14 cellular contexts compared by ENCODE assay signal in genomic region chrY:17430570-17431166, GRCh38.
A peak's percentile ranks its signal among the peaks of the same experiment; 100 is the strongest.
DNase-seq lines count a peak whose midpoint lies in the region; TF ChIP-seq lines count a peak whose summit lies in the region.
"Had no signal": no experiment of that assay in that cellular context is flagged by ENCODE, and none has a peak within 500 bp of the region (broad histone marks: within the 10 kb centered on the region; RNA-seq: fewer than 3 reads in every experiment).

No MANE protein-coding gene starts in this region.

- no peak overlapping the region for H3K27ac Mint-ChIP-seq in activated CD4-positive, alpha-beta T cell treated with anti-CD3 and anti-CD28 coated beads, Interleukin-2, amount 10 ng/mL, durations not matched to agents 24 days and 14 days
- no peak overlapping the region for H3K27ac Mint-ChIP-seq in endothelial cell (ENCODE audit: unreplicated experiment)
- H3K27ac Mint-ChIP-seq: endodermal cell; stimulated activated naive CD8-positive, alpha-beta T cell treated with anti-CD3 and anti-CD28 coated beads, Interleukin-15, Interleukin-2, amounts not matched to agents 100 ng/mL and 50 ng/mL, for 24 hours had no signal

- peak; percentile 51 for DNase-seq in activated CD4-positive, alpha-beta T cell treated with anti-CD3 and anti-CD28 coated beads, Interleukin-2, amount 10 ng/mL, durations not matched to agents 24 days and 14 days
- DNase-seq in activated CD4-positive, alpha-beta T cell treated with anti-CD3 and anti-CD28 coated beads, Interleukin-2, amount 50 U/mL, for 1 hour = no peak
- DNase-seq in LHCN-M2 (ENCODE audit: low read depth) (peak; percentile 7), endothelial cell (ENCODE audit: low spot score) (peak; percentile 47), pons (ENCODE audit: low spot score) (peak; percentile 12), AML-193 (lab: John Stamatoyannopoulos, UW) (no peak), NAMALWA (ENCODE audit: low spot score) (no peak)
- no peak for DNase-seq in effector CD8-positive, alpha-beta T cell (lab: John Stamatoyannopoulos, UW)
- DNase-seq: activated gamma-delta T cell, endodermal cell, H7, NCI-H2227 treated with DMSO at 0.1 percent for 48 hours, T-helper 1 cell had no signal

- H3K36me3 Mint-ChIP-seq in activated CD4-positive, alpha-beta T cell treated with anti-CD3 and anti-CD28 coated beads, Interleukin-2, amount 10 ng/mL, durations not matched to agents 24 days and 14 days (ENCODE audit: low read depth) = no peaks in the 10 kb centered on the region
- H3K36me3 Mint-ChIP-seq in endothelial cell (ENCODE audit: low read depth, unreplicated experiment) = no peaks in the 10 kb centered on the region

- no peak overlapping the region for H3K4me3 Mint-ChIP-seq in activated CD4-positive, alpha-beta T cell treated with anti-CD3 and anti-CD28 coated beads, Interleukin-2, amount 10 ng/mL, durations not matched to agents 24 days and 14 days
- H3K4me3 Mint-ChIP-seq in endothelial cell (ENCODE audit: unreplicated experiment) = no peak overlapping the region
- H3K4me3 Mint-ChIP-seq: endodermal cell; stimulated activated naive CD8-positive, alpha-beta T cell treated with anti-CD3 and anti-CD28 coated beads, Interleukin-15, Interleukin-2, amounts not matched to agents 100 ng/mL and 50 ng/mL, for 24 hours had no signal

- H3K4me1 Mint-ChIP-seq in activated CD4-positive, alpha-beta T cell treated with anti-CD3 and anti-CD28 coated beads, Interleukin-2, amount 10 ng/mL, durations not matched to agents 24 days and 14 days = no peaks in the 10 kb centered on the region
- peaks cover 7% of the 10 kb centered on the region for H3K4me1 Mint-ChIP-seq in endothelial cell (ENCODE audit: unreplicated experiment)
- H3K4me1 Mint-ChIP-seq: endodermal cell had no signal

- intact Hi-C loops in activated CD4-positive, alpha-beta T cell treated with anti-CD3 and anti-CD28 coated beads, Interleukin-2, amount 10 ng/mL, durations not matched to agents 24 days and 14 days (cut with micrococcal nuclease) = no loop called here

- H3K9me3 Mint-ChIP-seq in activated CD4-positive, alpha-beta T cell treated with anti-CD3 and anti-CD28 coated beads, Interleukin-2, amount 10 ng/mL, durations not matched to agents 24 days and 14 days = no peaks in the 10 kb centered on the region
- H3K9me3 Mint-ChIP-seq in endothelial cell (ENCODE audit: unreplicated experiment) = no peaks in the 10 kb centered on the region
- H3K9me3 Mint-ChIP-seq: endodermal cell; stimulated activated naive CD8-positive, alpha-beta T cell treated with anti-CD3 and anti-CD28 coated beads, Interleukin-15, Interleukin-2, amounts not matched to agents 100 ng/mL and 50 ng/mL, for 24 hours had no signal

- H3K27me3 Mint-ChIP-seq in activated CD4-positive, alpha-beta T cell treated with anti-CD3 and anti-CD28 coated beads, Interleukin-2, amount 10 ng/mL, durations not matched to agents 24 days and 14 days = no peaks in the 10 kb centered on the region
- H3K27me3 Mint-ChIP-seq in endothelial cell (ENCODE audit: unreplicated experiment) = no peaks in the 10 kb centered on the region
- H3K27me3 Mint-ChIP-seq: stimulated activated naive CD8-positive, alpha-beta T cell treated with anti-CD3 and anti-CD28 coated beads, Interleukin-15, Interleukin-2, amounts not matched to agents 100 ng/mL and 50 ng/mL, for 24 hours had no signal

- peak; percentile 72 for TF ChIP-seq CTCF in endothelial cell (IDR thresholded peaks at IDR 0.05; ENCODE audit: unreplicated experiment)

Comparison
In these comparisons a context has a peak if more than half of its experiments do, and no peak if none do; other contexts are left out.
1. DNase-seq: peak in activated CD4-positive, alpha-beta T cell treated with anti-CD3 and anti-CD28 coated beads, Interleukin-2, amount 10 ng/mL, durations not matched to agents 24 days and 14 days (single experiment), LHCN-M2 (single experiment), endothelial cell (single experiment) and pons (single experiment); none in activated CD4-positive, alpha-beta T cell treated with anti-CD3 and anti-CD28 coated beads, Interleukin-2, amount 50 U/mL, for 1 hour (single experiment), effector CD8-positive, alpha-beta T cell (single experiment), AML-193 (0 of 2) and NAMALWA (single experiment).